9 cellular contexts compared by ENCODE assay signal in genomic region chr5:41748631-41749030, GRCh38.
A peak's percentile ranks its signal among the peaks of the same experiment; 100 is the strongest.
DNase-seq lines count a peak whose midpoint lies in the region; ATAC-seq, FAIRE-seq and TF ChIP-seq lines count a peak whose summit lies in the region.
"Had no signal": no experiment of that assay in that cellular context is flagged by ENCODE, and none has a peak within 500 bp of the region (broad histone marks: within the 10 kb centered on the region; RNA-seq: fewer than 3 reads in every experiment).

No MANE protein-coding gene starts in this region.

- no peak for TF ChIP-seq CTCF in GM06990 (IDR thresholded peaks at IDR 0.05; ENCODE audit: insufficient read depth, low read length, poor library complexity, severe bottlenecking)
- no peak for TF ChIP-seq CTCF in mucosa of descending colon (IDR thresholded peaks at IDR 0.05)
- no peak for TF ChIP-seq CTCF in upper lobe of right lung (IDR thresholded peaks at IDR 0.05)

- peak; percentile 91 for FAIRE-seq in GM19239 (lab: Jason Lieb, UNC)

- H3K4me3 ChIP-seq in GM06990 (replicated peaks; ENCODE audit: low read depth, low read length) (no peak overlapping the region), mucosa of descending colon (no peak overlapping the region), upper lobe of right lung (no peak overlapping the region)

- peaks cover 7% of the 10 kb centered on the region for H3K36me3 ChIP-seq in GM06990 (ENCODE audit: control insufficient read depth, insufficient read depth, low read length)
- no peaks in the 10 kb centered on the region for H3K36me3 ChIP-seq in mucosa of descending colon (ENCODE audit: low read depth)
- H3K36me3 ChIP-seq in upper lobe of right lung, result no peaks in the 10 kb centered on the region

- H3K27ac ChIP-seq in upper lobe of right lung, result no peak overlapping the region

- DNase-seq in GM06990 (ENCODE audit: extremely low read depth, insufficient read length), result peak; percentile 48
- DNase-seq in GM19239 (ENCODE audit: insufficient read length, low spot score), result peak; percentile 16
- peak; percentile 84 for DNase-seq in amniotic epithelial cell (ENCODE audit: low read depth)
- no peak for DNase-seq in NCI-H1930 (lab: John Stamatoyannopoulos, UW)
- no peak for DNase-seq in mucosa of descending colon
- DNase-seq in foreskin melanocyte, result no peak
- DNase-seq in upper lobe of right lung, result no peak
- DNase-seq: NCI-H1048 had no signal

- H3K27me3 ChIP-seq in GM06990 (replicated peaks; ENCODE audit: control insufficient read depth, insufficient read depth, low read length) (no peaks in the 10 kb centered on the region), upper lobe of right lung (no peaks in the 10 kb centered on the region)

- intact Hi-C loops in mucosa of descending colon (cut with DNase I, micrococcal nuclease), result no loop called here
- intact Hi-C loops in upper lobe of right lung (cut with DNase I), result no loop called here

- no peaks in the 10 kb centered on the region for H3K9me3 ChIP-seq in mucosa of descending colon
- no peaks in the 10 kb centered on the region for H3K9me3 ChIP-seq in upper lobe of right lung

- H3K4me1 ChIP-seq in mucosa of descending colon (ENCODE audit: low read depth) (no peaks in the 10 kb centered on the region), upper lobe of right lung (no peaks in the 10 kb centered on the region)

- ATAC-seq in HG02981 (IDR thresholded peaks at IDR 0.05; ENCODE audit: unreplicated experiment) (peak; percentile 99), mucosa of descending colon (no peak), upper lobe of right lung (no peak)

Comparison
In these comparisons a context has a peak if more than half of its experiments do, and no peak if none do; other contexts are left out.
1. DNase-seq: peak in GM06990 (single experiment), GM19239 (single experiment) and amniotic epithelial cell (single experiment); none in NCI-H1930 (0 of 2), mucosa of descending colon (0 of 3), foreskin melanocyte (single experiment) and upper lobe of right lung (single experiment).